8 cellular contexts compared by ENCODE assay signal in genomic region chr22:20156611-20157415, GRCh38. TPM values are rescaled to one million over a fixed set of nuclear protein-coding genes. Genes with fewer than 3 reads are reported as not detected.
DNase-seq lines count a peak whose midpoint lies in the region; ATAC-seq and TF ChIP-seq lines count a peak whose summit lies in the region.

No MANE protein-coding gene starts in this region.

- peaks cover 6% of the 10 kb centered on the region for H3K27me3 ChIP-seq in CD4-positive, alpha-beta T cell (ENCODE audit: control insufficient read depth, insufficient read depth, low read length)
- H3K27me3 ChIP-seq in PC-3 (ENCODE audit: low read length): no peaks in the 10 kb centered on the region

- H3K79me2 ChIP-seq in PC-3 (ENCODE audit: low read length): no peaks in the 10 kb centered on the region

- H2AFZ ChIP-seq in PC-3 (ENCODE audit: low read length): no peak overlapping the region

- H3K4me1 Mint-ChIP-seq in CD4-positive, alpha-beta T cell (ENCODE audit: low read depth): peaks cover 4% of the 10 kb centered on the region
- peaks cover 3% of the 10 kb centered on the region for H3K4me1 Mint-ChIP-seq in activated T-cell treated with anti-CD3 and anti-CD28 coated beads, Interleukin-2, amount 50 U/mL, for 4 hours (ENCODE audit: low read depth)
- peaks cover 26% of the 10 kb centered on the region for H3K4me1 Mint-ChIP-seq in nephron progenitor cell
- H3K4me1 Mint-ChIP-seq in stimulated activated naive B cell treated with anti-CD40 and anti-IgM and Interleukin-4, amounts not matched to agents 10 μg/mL and 1 μg/mL and 100 μg/mL, for 72 hours: peaks cover 3 to 6% of the 10 kb centered on the region in 2 donors

- intact Hi-C loops in CD4-positive, alpha-beta T cell (cut with DNase I, micrococcal nuclease): loop anchor here (1.0 to 5.0 kb wide), 3 partner anchors 111 to 585 kb away; partner anchors contain the start of gene RTN4R (in 2 of the 2)
- intact Hi-C loops in PC-3 (cut with micrococcal nuclease): no loop called here

- peak; percentile 99 for TF ChIP-seq CTCF in CD4-positive, alpha-beta T cell (IDR thresholded peaks at IDR 0.05)
- TF ChIP-seq CTCF in PC-3 (conservative IDR thresholded peaks at IDR 0.05; ENCODE audit: low read depth, low read length): peak; percentile 77
- TF ChIP-seq CTCF in nephron progenitor cell (IDR thresholded peaks at IDR 0.05): peak; percentile 97

- no peaks in the 10 kb centered on the region for H3K4me1 ChIP-seq in PC-3 (ENCODE audit: insufficient read depth, low read length)

- H3K27me3 Mint-ChIP-seq in CD4-positive, alpha-beta T cell: peaks cover 5% of the 10 kb centered on the region
- peaks cover 8% of the 10 kb centered on the region for H3K27me3 Mint-ChIP-seq in activated T-cell treated with anti-CD3 and anti-CD28 coated beads, Interleukin-2, amount 50 U/mL, for 4 hours (ENCODE audit: low read depth)
- H3K27me3 Mint-ChIP-seq in nephron progenitor cell (ENCODE audit: low read depth, poor library complexity): peaks cover 21% of the 10 kb centered on the region
- H3K27me3 Mint-ChIP-seq in stimulated activated naive B cell treated with anti-CD40 and anti-IgM and Interleukin-4, amounts not matched to agents 10 μg/mL and 1 μg/mL and 100 μg/mL, for 72 hours: peaks cover 16 to 45% of the 10 kb centered on the region in 2 donors

- no TSS peak for BruUV-seq in PC-3 (replicated peaks; lab: Mats Ljungman, UMichigan)

- no peaks in the 10 kb centered on the region for H4K20me1 ChIP-seq in PC-3 (ENCODE audit: low read length)

- H3K36me3 Mint-ChIP-seq in CD4-positive, alpha-beta T cell (ENCODE audit: low read depth): no peaks in the 10 kb centered on the region
- no peaks in the 10 kb centered on the region for H3K36me3 Mint-ChIP-seq in activated T-cell treated with anti-CD3 and anti-CD28 coated beads, Interleukin-2, amount 50 U/mL, for 4 hours (ENCODE audit: insufficient read depth)
- no peaks in the 10 kb centered on the region for H3K36me3 Mint-ChIP-seq in nephron progenitor cell (ENCODE audit: low read depth)
- H3K36me3 Mint-ChIP-seq in stimulated activated naive B cell treated with anti-CD40 and anti-IgM and Interleukin-4, amounts not matched to agents 10 μg/mL and 1 μg/mL and 100 μg/mL, for 72 hours: no peaks in the 10 kb centered on the region

- H3K9ac ChIP-seq in PC-3 (ENCODE audit: low read length): no peak overlapping the region

- H3K9me3 ChIP-seq in CD4-positive, alpha-beta T cell (ENCODE audit: control insufficient read depth, low read length): no peaks in the 10 kb centered on the region
- no peaks in the 10 kb centered on the region for H3K9me3 ChIP-seq in PC-3 (ENCODE audit: low read length)

- DNase-seq in CD4-positive, alpha-beta T cell: peak; percentile 75 to 96 (median 86)
- DNase-seq in HK-2 (ENCODE audit: unreplicated experiment) (peak; percentile 86), PC-3 (peak; percentile 82), fibroblast of gingiva (ENCODE audit: low read depth) (peak; percentile 59), nephron progenitor cell (peak; percentile 97)
- peak; percentile 92 for DNase-seq in activated T-cell treated with anti-CD3 and anti-CD28 coated beads, Interleukin-2, amount 50 U/mL, for 4 hours
- DNase-seq in stimulated activated naive B cell treated with anti-CD40 and anti-IgM and Interleukin-4, amounts not matched to agents 10 μg/mL and 1 μg/mL and 100 μg/mL, for 72 hours: peak; percentile 78

- H3F3A ChIP-seq in PC-3 (ENCODE audit: low read length, unreplicated experiment): no peaks in the 10 kb centered on the region

- H3K36me3 ChIP-seq in PC-3 (ENCODE audit: low read depth, low read length): no peaks in the 10 kb centered on the region; the same call in 1 of the 2 replicates

- H3K4me3 ChIP-seq in PC-3 (ENCODE audit: low read length): no peak overlapping the region

- no peak overlapping the region for H3K4me3 Mint-ChIP-seq in CD4-positive, alpha-beta T cell
- H3K4me3 Mint-ChIP-seq in activated T-cell treated with anti-CD3 and anti-CD28 coated beads, Interleukin-2, amount 50 U/mL, for 4 hours: no peak overlapping the region
- H3K4me3 Mint-ChIP-seq in nephron progenitor cell: no peak overlapping the region
- no peak overlapping the region for H3K4me3 Mint-ChIP-seq in stimulated activated naive B cell treated with anti-CD40 and anti-IgM and Interleukin-4, amounts not matched to agents 10 μg/mL and 1 μg/mL and 100 μg/mL, for 72 hours

- no peak overlapping the region for H3K27ac Mint-ChIP-seq in CD4-positive, alpha-beta T cell
- H3K27ac Mint-ChIP-seq in nephron progenitor cell: no peak overlapping the region
- peak overlapping the region; percentile 7 for H3K27ac Mint-ChIP-seq in stimulated activated naive B cell treated with anti-CD40 and anti-IgM and Interleukin-4, amounts not matched to agents 10 μg/mL and 1 μg/mL and 100 μg/mL, for 72 hours

- H3K4me2 ChIP-seq in PC-3 (ENCODE audit: low read length): no peak overlapping the region

- POLR2A ChIA-PET in CD4-positive, alpha-beta T cell (lab: Charles Lee): interaction anchor here (1.0 kb wide), 1 partner anchor 49 kb away, joined by 3 read pairs; no protein-coding TSS in a partner anchor
- POLR2A ChIA-PET in PC-3 (lab: Charles Lee; ENCODE audit: unreplicated experiment): no interaction called here

- CTCF ChIA-PET in CD4-positive, alpha-beta T cell (lab: Charles Lee): interaction anchor here (0.8 to 1.1 kb wide), 7 partner anchors 46 to 585 kb away, joined by 3 to 7 read pairs (median 4); no protein-coding TSS in a partner anchor
- CTCF ChIA-PET in PC-3 (lab: Charles Lee): interaction anchor here (0.6 kb wide), 1 partner anchor 262 kb away, joined by 10 read pairs; no protein-coding TSS in a partner anchor

- no peak overlapping the region for H3K27ac ChIP-seq in CD4-positive, alpha-beta T cell (ENCODE audit: low read depth, low read length)
- no peak overlapping the region for H3K27ac ChIP-seq in PC-3 (ENCODE audit: low read length)

- H3K9me3 Mint-ChIP-seq in CD4-positive, alpha-beta T cell: no peaks in the 10 kb centered on the region
- no peaks in the 10 kb centered on the region for H3K9me3 Mint-ChIP-seq in activated T-cell treated with anti-CD3 and anti-CD28 coated beads, Interleukin-2, amount 50 U/mL, for 4 hours
- H3K9me3 Mint-ChIP-seq in nephron progenitor cell: no peaks in the 10 kb centered on the region
- no peaks in the 10 kb centered on the region for H3K9me3 Mint-ChIP-seq in stimulated activated naive B cell treated with anti-CD40 and anti-IgM and Interleukin-4, amounts not matched to agents 10 μg/mL and 1 μg/mL and 100 μg/mL, for 72 hours

- no peaks in the 10 kb centered on the region for H3K9me2 ChIP-seq in PC-3 (replicated peaks; ENCODE audit: low read length)

- peak; percentile 95 for ATAC-seq in CD4-positive, alpha-beta T cell (ENCODE audit: poor library complexity)
- ATAC-seq in PC-3 (peak; percentile 90), GM21515 (IDR thresholded peaks at IDR 0.05; ENCODE audit: unreplicated experiment) (no peak)
- peak; percentile 82 to 89 for ATAC-seq in activated T-cell treated with anti-CD3 and anti-CD28 coated beads, Interleukin-2, amount 50 U/mL, for 4 hours
- ATAC-seq in stimulated activated naive B cell treated with anti-CD40 and anti-IgM and Interleukin-4, amounts not matched to agents 10 μg/mL and 1 μg/mL and 100 μg/mL, for 72 hours (replicated peaks): peak; percentile 91 to 95

RNA-seq across cellular contexts. Expression of gene CCDC188, which starts 6.0 kb away (rescaled TPM):
- not detected for total RNA-seq in CD4-positive, alpha-beta T cell
- total RNA-seq in PC-3 (2014; rRNA removed): not detected in 2 replicates
- not detected for total RNA-seq in activated T-cell treated with anti-CD3 and anti-CD28 coated beads, Interleukin-2, amount 50 U/mL, for 4 hours

RNA-seq across cellular contexts. Expression of gene ZDHHC8, which starts 25.2 kb away (rescaled TPM):
- total RNA-seq in CD4-positive, alpha-beta T cell: 10 to 100 TPM; 44.9 to 49.3 TPM
- total RNA-seq in PC-3 (2014; rRNA removed): 24.6 and 26.8 TPM in 2 replicates
- 10 to 100 TPM; 88.2 to 99.5 (median 89.5) TPM for total RNA-seq in activated T-cell treated with anti-CD3 and anti-CD28 coated beads, Interleukin-2, amount 50 U/mL, for 4 hours

RNA-seq across cellular contexts. Expression of gene TRMT2A, which starts 39.8 kb away (rescaled TPM):
- 10 to 100 TPM; 79.3 to 84.2 TPM for total RNA-seq in CD4-positive, alpha-beta T cell
- 58.9 and 62.1 TPM in 2 replicates for total RNA-seq in PC-3 (2014; rRNA removed)
- total RNA-seq in activated T-cell treated with anti-CD3 and anti-CD28 coated beads, Interleukin-2, amount 50 U/mL, for 4 hours: 100 to 1,000 TPM; 143 to 161 (median 146) TPM

RNA-seq across cellular contexts. Expression of gene RANBP1, which starts 40.9 kb away (rescaled TPM):
- 10 to 100 TPM; 68.1 to 72.1 TPM for total RNA-seq in CD4-positive, alpha-beta T cell
- total RNA-seq in PC-3 (2014; rRNA removed): 356 and 411 TPM in 2 replicates
- 100 to 1,000 TPM; 453 to 533 (median 503) TPM for total RNA-seq in activated T-cell treated with anti-CD3 and anti-CD28 coated beads, Interleukin-2, amount 50 U/mL, for 4 hours
